ENCODE assay signal across 1 cellular context in genomic region chrX:9682456-9682855, GRCh38.
TF ChIP-seq lines count a peak whose summit lies in the region.

No MANE protein-coding gene starts in this region.

TF ChIP-seq in H1, 55 proteins besides CTCF, POLR2A, EP300 and RAD21 (continued from another document):
- no peak for TF ChIP-seq CHD7 (IDR thresholded peaks at IDR 0.05; ENCODE audit: insufficient replicate concordance, low read length)
- TF ChIP-seq ASH2L (IDR thresholded peaks at IDR 0.05; ENCODE audit: low read length) = no peak
- TF ChIP-seq BCL11A (IDR thresholded peaks at IDR 0.05; ENCODE audit: low read depth in 2 of 2, low read length in 2 of 2) = no peak
- TF ChIP-seq BACH1 (IDR thresholded peaks at IDR 0.05; ENCODE audit: low read length) = no peak
